In the genomic region with DNA sequence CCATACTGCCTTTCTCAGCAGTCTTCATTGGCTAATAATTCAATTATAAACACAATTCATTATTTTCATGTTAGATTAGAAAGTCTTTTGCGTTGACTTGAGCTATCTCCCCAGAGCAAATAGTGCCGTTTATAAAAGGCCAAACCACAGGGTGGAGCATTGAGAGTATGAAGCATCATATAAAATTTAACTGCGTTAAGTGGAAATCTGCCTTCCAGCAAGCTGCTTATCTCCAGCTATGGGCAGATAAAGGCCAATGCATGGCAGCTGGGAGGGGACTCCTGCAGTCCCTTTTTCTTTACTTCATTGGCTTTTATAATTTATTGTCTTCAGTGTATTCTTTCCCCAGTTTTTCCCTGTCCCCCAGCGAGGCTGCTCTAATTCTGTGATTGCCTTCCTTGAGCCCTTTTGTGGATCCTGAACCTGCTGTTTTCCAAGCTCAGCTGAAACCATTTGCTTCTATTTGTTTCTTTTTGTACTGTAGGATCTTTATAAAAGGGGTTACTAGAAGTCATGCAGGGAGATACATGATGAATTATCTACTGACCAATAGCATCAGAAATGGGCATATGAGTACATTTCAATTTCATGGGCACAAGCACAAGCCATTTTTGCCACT, we compare ENCODE assay signal across 27 cellular contexts.
"Had no signal": no experiment of that assay in that cellular context is flagged by ENCODE, and none has a peak within 500 bp of the region (broad histone marks: within the 10 kb centered on the region; RNA-seq: fewer than 3 reads in every experiment).

No MANE protein-coding gene starts in this region.

- H3K27me3 Mint-ChIP-seq: central memory CD8-positive, alpha-beta T cell; dendritic cell treated with granulocyte-macrophage colony-stimulating factor and Interleukin-4, amounts not matched to agents 40 ng/mL and 50 ng/mL, for 4 days; progenitor cell of endocrine pancreas had no signal

- H3K27ac Mint-ChIP-seq: activated naive CD8-positive, alpha-beta T cell; activated T-cell treated with anti-CD3 and anti-CD28 coated beads, Interleukin-2, amount 50 U/mL, for 72 hours; dendritic cell treated with granulocyte-macrophage colony-stimulating factor and Interleukin-4, amounts not matched to agents 40 ng/mL and 50 ng/mL, for 4 days; natural killer cell; progenitor cell of endocrine pancreas; stimulated activated naive B cell treated with anti-CD40 and anti-IgM and Interleukin-4, amounts not matched to agents 10 μg/mL and 1 μg/mL and 100 μg/mL, for 72 hours had no signal

- H3K9me3 Mint-ChIP-seq: activated T-cell treated with anti-CD3 and anti-CD28 coated beads, Interleukin-2, amount 50 U/mL, for 72 hours; central memory CD8-positive, alpha-beta T cell; dendritic cell treated with granulocyte-macrophage colony-stimulating factor and Interleukin-4, amounts not matched to agents 40 ng/mL and 50 ng/mL, for 4 days had no signal

- H3K4me3 Mint-ChIP-seq: activated naive CD8-positive, alpha-beta T cell; activated T-cell treated with anti-CD3 and anti-CD28 coated beads, Interleukin-2, amount 50 U/mL, for 72 hours; central memory CD8-positive, alpha-beta T cell; dendritic cell treated with granulocyte-macrophage colony-stimulating factor and Interleukin-4, amounts not matched to agents 40 ng/mL and 50 ng/mL, for 4 days; natural killer cell; stimulated activated naive B cell treated with anti-CD40 and anti-IgM and Interleukin-4, amounts not matched to agents 10 μg/mL and 1 μg/mL and 100 μg/mL, for 72 hours had no signal

- H3K27me3 ChIP-seq: esophagus squamous epithelium, heart right ventricle, left lung, neutrophil, right lobe of liver, stomach, thyroid gland, upper lobe of left lung, vagina had no signal

- H3K36me3 ChIP-seq: esophagus squamous epithelium, heart right ventricle, left lung, neutrophil, right lobe of liver, stomach, thyroid gland, upper lobe of left lung, vagina had no signal

- H3K4me3 ChIP-seq: esophagus squamous epithelium, heart right ventricle, left lung, lung, right lobe of liver, stomach, thyroid gland, upper lobe of left lung, vagina had no signal

- H3K4me1 ChIP-seq: esophagus squamous epithelium, heart right ventricle, left lung, right lobe of liver, stomach, thyroid gland, upper lobe of left lung, vagina had no signal

- H3K4me1 Mint-ChIP-seq: central memory CD8-positive, alpha-beta T cell; natural killer cell; stimulated activated naive B cell treated with anti-CD40 and anti-IgM and Interleukin-4, amounts not matched to agents 10 μg/mL and 1 μg/mL and 100 μg/mL, for 72 hours had no signal

- H3K27ac ChIP-seq: esophagus squamous epithelium, heart right ventricle, left lung, neutrophil, right lobe of liver, stomach, thyroid gland, upper lobe of left lung, vagina had no signal

- ATAC-seq: activated T-cell treated with anti-CD3 and anti-CD28 coated beads, Interleukin-2, amount 50 U/mL, for 72 hours; heart right ventricle; left lung; natural killer cell; right lobe of liver; stimulated activated naive B cell treated with anti-CD40 and anti-IgM and Interleukin-4, amounts not matched to agents 10 μg/mL and 1 μg/mL and 100 μg/mL, for 72 hours had no signal

- DNase-seq: activated CD4-positive, alpha-beta T cell treated with anti-CD3 and anti-CD28 coated beads for 4 hours; activated CD4-positive, alpha-beta T cell treated with anti-CD3 and anti-CD28 coated beads, Interleukin-2, amount 50 U/mL, for 4 hours; activated naive CD4-positive, alpha-beta T cell treated with Interleukin-2 at 50 U/mL for 16 hours; activated T-cell treated with anti-CD3 and anti-CD28 coated beads for 4 hours; activated T-cell treated with anti-CD3 and anti-CD28 coated beads, Interleukin-2, amount 50 U/mL, for 72 hours; anterior cingulate cortex; esophagus squamous epithelium; foreskin melanocyte; heart right ventricle; kidney glomerular epithelial cell; left lung; mesendoderm; natural killer cell; right lobe of liver; stimulated activated CD4-positive, alpha-beta T cell treated with anti-CD3 and anti-CD28 coated beads, Interleukin-2, amount 100 ng/mL, for 24 hours; stimulated activated naive B cell treated with anti-CD40 and anti-IgM and Interleukin-4, amounts not matched to agents 10 μg/mL and 1 μg/mL and 100 μg/mL, for 72 hours; stomach; T1000; thyroid gland; upper lobe of left lung had no signal

- H3K36me3 Mint-ChIP-seq: natural killer cell; stimulated activated naive B cell treated with anti-CD40 and anti-IgM and Interleukin-4, amounts not matched to agents 10 μg/mL and 1 μg/mL and 100 μg/mL, for 72 hours had no signal

- H3K9me3 ChIP-seq: neutrophil, thyroid gland, vagina had no signal
